7 cellular contexts compared by ENCODE assay signal in genomic region chr14:39948235-39948634, GRCh38.
"Had no signal": no experiment of that assay in that cellular context is flagged by ENCODE, and none has a peak within 500 bp of the region (broad histone marks: within the 10 kb centered on the region; RNA-seq: fewer than 3 reads in every experiment).

No MANE protein-coding gene starts in this region.

- H3K4me3 Mint-ChIP-seq: IgD-negative memory B cell had no signal

- ATAC-seq: K562 had no signal

- H3K27ac Mint-ChIP-seq: IgD-negative memory B cell had no signal

- DNase-seq: IMR-90, KBM-7, KG1 had no signal

- FAIRE-seq: HTR-8/SVneo, K562 had no signal

- H3K27ac ChIP-seq: HL-60 had no signal

- H3K4me3 ChIP-seq: K562 had no signal

- H3K4me1 Mint-ChIP-seq: IgD-negative memory B cell had no signal

- H3K27me3 Mint-ChIP-seq: IgD-negative memory B cell had no signal
